In the genomic region with DNA sequence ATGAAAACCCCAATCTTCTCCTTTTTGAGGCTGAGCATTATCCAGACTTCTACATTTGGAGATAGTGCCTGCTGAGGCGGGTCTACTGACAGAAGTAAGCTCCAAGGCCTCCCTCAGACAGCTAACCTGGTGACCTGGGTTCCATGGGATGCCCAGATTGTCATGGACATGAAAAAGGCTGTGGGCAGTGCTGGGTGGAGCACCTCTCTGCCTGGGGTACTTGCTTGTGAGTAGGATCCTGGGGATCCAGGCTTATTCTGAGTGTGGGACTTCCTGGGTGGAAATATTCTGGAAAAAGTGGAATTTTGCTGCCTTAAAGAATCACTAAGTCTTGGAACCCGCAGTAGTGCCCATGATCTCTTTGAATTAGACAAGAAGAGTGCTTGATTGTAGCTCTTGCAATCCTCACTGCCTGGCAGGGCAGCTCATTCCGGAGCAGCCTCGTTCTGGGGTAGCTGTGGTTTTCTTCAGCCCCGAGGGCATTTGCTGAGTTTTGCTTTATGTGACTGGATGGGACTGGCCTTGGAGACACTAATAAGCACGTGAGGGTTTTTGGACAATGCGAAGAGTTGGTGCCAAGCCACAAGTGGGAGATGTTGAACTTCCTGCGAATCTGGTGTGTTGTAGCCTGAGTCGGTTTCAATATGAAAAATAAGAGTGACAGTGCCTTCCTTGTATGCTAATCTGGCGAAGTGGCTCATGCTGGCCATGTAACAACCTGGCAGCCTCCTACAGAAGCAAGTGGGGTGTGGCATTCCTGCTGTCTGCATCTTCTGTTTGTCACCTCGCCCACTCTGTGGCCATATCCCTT, we compare ENCODE assay signal across 9 cellular contexts. TPM values are rescaled to one million over a fixed set of nuclear protein-coding genes. Genes with fewer than 3 reads are reported as not detected.
DNase-seq lines count a peak whose midpoint lies in the region; ATAC-seq and TF ChIP-seq lines count a peak whose summit lies in the region.
"Had no signal": no experiment of that assay in that cellular context is flagged by ENCODE, and none has a peak within 500 bp of the region (broad histone marks: within the 10 kb centered on the region; RNA-seq: fewer than 3 reads in every experiment).

No MANE protein-coding gene starts in this region.

- H3K79me2 ChIP-seq in PC-3 (ENCODE audit: low read length), result no peaks in the 10 kb centered on the region

- no peak overlapping the region for H3K4me3 ChIP-seq in GM12865 (ENCODE audit: low read depth, low read length)
- H3K4me3 ChIP-seq in PC-3 (ENCODE audit: low read length), result no peak overlapping the region
- H3K4me3 ChIP-seq in skin epidermis, result no peak overlapping the region
- H3K4me3 ChIP-seq: thoracic aorta had no signal

- CTCF ChIA-PET in PC-3 (lab: Charles Lee), result no interaction called here

- H3K36me3 ChIP-seq in PC-3 (ENCODE audit: low read depth, low read length), result no peaks in the 10 kb centered on the region
- H3K36me3 ChIP-seq: thoracic aorta had no signal

- no peaks in the 10 kb centered on the region for H3K9me2 ChIP-seq in PC-3 (replicated peaks; ENCODE audit: low read length)

- H3K27ac ChIP-seq in PC-3 (ENCODE audit: low read length) (peak overlapping the region; percentile 7; the same call in 1 of the 2 replicates), skin epidermis (peak overlapping the region in 16 of 21 experiments; percentile 22 to 71 (median 58))
- H3K27ac ChIP-seq: thoracic aorta had no signal

- ATAC-seq in HG02623 (IDR thresholded peaks at IDR 0.05; ENCODE audit: unreplicated experiment) (peak; percentile 70), PC-3 (peak; percentile 52)

- no peaks in the 10 kb centered on the region for H3K27me3 ChIP-seq in PC-3 (ENCODE audit: low read length)

- DNase-seq in GM12865 (ENCODE audit: low read depth), result peak; percentile 66
- peak; percentile 83 for DNase-seq in PC-3
- DNase-seq in fibroblast of peridontal ligament (ENCODE audit: extremely low read depth), result peak; percentile 92
- DNase-seq in T-helper 9 cell, result no peak
- DNase-seq in HT-29 (ENCODE audit: low spot score), result no peak
- DNase-seq in cerebellar nuclear complex (lab: John Stamatoyannopoulos, UW), result no peak

- H3K4me1 ChIP-seq in PC-3 (ENCODE audit: insufficient read depth, low read length), result peaks cover 11% of the 10 kb centered on the region

- H2AFZ ChIP-seq in PC-3 (ENCODE audit: low read length), result peak overlapping the region; percentile 34; the same call in 1 of the 2 replicates

- POLR2A ChIA-PET in PC-3 (lab: Charles Lee; ENCODE audit: unreplicated experiment), result no interaction called here

- BruUV-seq in PC-3 (replicated peaks; lab: Mats Ljungman, UMichigan), result no TSS peak

- H4K20me1 ChIP-seq in PC-3 (ENCODE audit: low read length), result no peaks in the 10 kb centered on the region

- TF ChIP-seq CTCF in GM12865 (IDR thresholded peaks at IDR 0.05; ENCODE audit: insufficient read depth, low read depth, low read length, missing control alignments), result no peak
- peak; percentile 44 for TF ChIP-seq CTCF in PC-3 (conservative IDR thresholded peaks at IDR 0.05; ENCODE audit: low read depth, low read length)

- no peak overlapping the region for H3K9ac ChIP-seq in PC-3 (ENCODE audit: low read length)

- peak overlapping the region; percentile 56 for H3K4me2 ChIP-seq in PC-3 (ENCODE audit: low read length)

- no peaks in the 10 kb centered on the region for H3F3A ChIP-seq in PC-3 (ENCODE audit: low read length, unreplicated experiment)

- intact Hi-C loops in PC-3 (cut with micrococcal nuclease), result loop anchor here (10.0 kb wide), 1 partner anchor 387 kb away; no protein-coding TSS in a partner anchor

- H3K9me3 ChIP-seq in PC-3 (ENCODE audit: low read length), result no peaks in the 10 kb centered on the region
- H3K9me3 ChIP-seq: thoracic aorta had no signal

RNA-seq across cellular contexts. Expression of gene SNRNP48, which starts 28.2 kb away (rescaled TPM):
- total RNA-seq in PC-3 (2014; rRNA removed), result 7.0 and 7.7 TPM in 2 replicates
- 7.6 and 9.3 TPM in 2 replicates for total RNA-seq in HT-29 (2014; rRNA removed; shearing (Covaris generic))

Comparison
In these comparisons a context has a peak if more than half of its experiments do, and no peak if none do; other contexts are left out.
1. DNase-seq: peak in GM12865 (single experiment), PC-3 (single experiment) and fibroblast of peridontal ligament (single experiment); none in T-helper 9 cell (single experiment), HT-29 (single experiment) and cerebellar nuclear complex (0 of 2).